ENCODE assay signal across 14 cellular contexts in genomic region chr12:20374775-20375174, GRCh38. TPM values are rescaled to one million over a fixed set of nuclear protein-coding genes. Genes with fewer than 3 reads are reported as not detected.
"Had no signal": no experiment of that assay in that cellular context is flagged by ENCODE, and none has a peak within 500 bp of the region (broad histone marks: within the 10 kb centered on the region; RNA-seq: fewer than 3 reads in every experiment).

No MANE protein-coding gene starts in this region.

- H3K36me3 ChIP-seq: upper lobe of left lung had no signal

- H3K27ac ChIP-seq: upper lobe of left lung, VCaP had no signal

- H3K4me3 ChIP-seq: upper lobe of left lung had no signal

- H3K4me1 Mint-ChIP-seq: activated CD4-positive, alpha-beta T cell treated with anti-CD3 and anti-CD28 coated beads for 36 hours had no signal

- H3K9me3 ChIP-seq: upper lobe of left lung had no signal

- H3K27ac Mint-ChIP-seq: activated CD4-positive, alpha-beta T cell treated with anti-CD3 and anti-CD28 coated beads for 36 hours; activated CD8-positive, alpha-beta T cell treated with anti-CD3 and anti-CD28 coated beads for 36 hours; activated T-helper 1 cell treated with anti-CD3 and anti-CD28 coated beads, Interleukin-12 subunit alpha, Interleukin-12 subunit beta, Interleukin-2, Interleukin-4 antibody, amounts not matched to agents 30 ng/mL and 10 ng/mL and 1 ng/mL, durations not matched to agents 14 hours and 24 hours and 36 hours; dendritic cell treated with granulocyte-macrophage colony-stimulating factor and Interleukin-4, amounts not matched to agents 40 ng/mL and 50 ng/mL, for 4 days had no signal

- H3K4me3 Mint-ChIP-seq: activated CD4-positive, alpha-beta T cell treated with anti-CD3 and anti-CD28 coated beads for 36 hours; activated CD8-positive, alpha-beta T cell treated with anti-CD3 and anti-CD28 coated beads for 36 hours; activated T-helper 1 cell treated with anti-CD3 and anti-CD28 coated beads, Interleukin-12 subunit alpha, Interleukin-12 subunit beta, Interleukin-2, Interleukin-4 antibody, amounts not matched to agents 30 ng/mL and 10 ng/mL and 1 ng/mL, durations not matched to agents 14 hours and 24 hours and 36 hours; dendritic cell treated with granulocyte-macrophage colony-stimulating factor and Interleukin-4, amounts not matched to agents 40 ng/mL and 50 ng/mL, for 4 days had no signal

- DNase-seq: activated CD4-positive, alpha-beta T cell treated with anti-CD3 and anti-CD28 coated beads for 36 hours; activated CD8-positive, alpha-beta memory T cell treated with anti-CD3 and anti-CD28 coated beads, Interleukin-2, amount 50 U/mL, for 4 hours; activated CD8-positive, alpha-beta T cell treated with anti-CD3 and anti-CD28 coated beads for 36 hours; activated naive CD4-positive, alpha-beta T cell; caudate nucleus; islet precursor cell; stimulated activated CD4-positive, alpha-beta T cell treated with anti-CD3 and anti-CD28 coated beads, Interleukin-2, amount 100 ng/mL, for 48 hours; stimulated activated naive CD4-positive, alpha-beta T cell treated with Interleukin-2 at 50 U/mL for 16 hours; upper lobe of left lung had no signal

- ATAC-seq: activated CD4-positive, alpha-beta T cell treated with anti-CD3 and anti-CD28 coated beads for 36 hours; activated CD8-positive, alpha-beta T cell treated with anti-CD3 and anti-CD28 coated beads for 36 hours; esophagus mucosa; sciatic nerve had no signal

- H3K9me3 Mint-ChIP-seq: activated CD8-positive, alpha-beta T cell treated with anti-CD3 and anti-CD28 coated beads for 36 hours; activated T-helper 1 cell treated with anti-CD3 and anti-CD28 coated beads, Interleukin-12 subunit alpha, Interleukin-12 subunit beta, Interleukin-2, Interleukin-4 antibody, amounts not matched to agents 30 ng/mL and 10 ng/mL and 1 ng/mL, durations not matched to agents 14 hours and 24 hours and 36 hours; dendritic cell treated with granulocyte-macrophage colony-stimulating factor and Interleukin-4, amounts not matched to agents 40 ng/mL and 50 ng/mL, for 4 days had no signal

RNA-seq across cellular contexts. Expression of gene PDE3A, which starts 6.4 kb away (rescaled TPM):
- total RNA-seq: activated CD4-positive, alpha-beta T cell treated with anti-CD3 and anti-CD28 coated beads for 36 hours; activated CD8-positive, alpha-beta T cell treated with anti-CD3 and anti-CD28 coated beads for 36 hours; activated T-helper 1 cell treated with anti-CD3 and anti-CD28 coated beads, Interleukin-12 subunit alpha, Interleukin-12 subunit beta, Interleukin-2, Interleukin-4 antibody, amounts not matched to agents 30 ng/mL and 10 ng/mL and 1 ng/mL, durations not matched to agents 14 hours and 24 hours and 36 hours had no signal
